1 cellular context compared by ENCODE assay signal in genomic region chr2:74201596-74201995, GRCh38.
A peak's percentile ranks its signal among the peaks of the same experiment; 100 is the strongest.
TF ChIP-seq lines count a peak whose summit lies in the region.

No MANE protein-coding gene starts in this region.

TF ChIP-seq in K562, 482 proteins besides CTCF, POLR2A, EP300 and RAD21:
- TF ChIP-seq ZNF586 (CRISPR knock-in tag; conservative IDR thresholded peaks at IDR 0.05) = no peak
- TF ChIP-seq POLR2H (tag; IDR thresholded peaks at IDR 0.05; ENCODE audit: low read depth) = peak; percentile 38; the same call in 1 of the 2 replicates
